Comparison of ENCODE assay signal across 23 cellular contexts in genomic region chr2:196341318-196341841, GRCh38.
"Had no signal": no experiment of that assay in that cellular context is flagged by ENCODE, and none has a peak within 500 bp of the region (broad histone marks: within the 10 kb centered on the region; RNA-seq: fewer than 3 reads in every experiment).

No MANE protein-coding gene starts in this region.

- H3K27ac ChIP-seq: body of pancreas, gastroesophageal sphincter, hepatocyte, right lobe of liver, uterus had no signal

- H3K9me3 Mint-ChIP-seq: activated B cell treated with CpG ODN at 0.5 μM for 24 hours; activated naive CD4-positive, alpha-beta T cell treated with anti-CD3 and anti-CD28 coated beads, Interleukin-2, amount 50 U/mL, for 72 hours; activated T-helper 2 cell treated with anti-CD3 and anti-CD28 coated beads, Interferon-gamma antibody, Interleukin-2, Interleukin-4, amounts not matched to agents 10 μg/mL and 5 μg/mL and 100 μg/mL, durations not matched to agents 14 hours and 24 hours and 36 hours; nephron; type B pancreatic cell had no signal

- FAIRE-seq: colon had no signal

- H3K4me3 Mint-ChIP-seq: activated B cell treated with CpG ODN at 0.5 μM for 24 hours; activated CD8-positive, alpha-beta memory T cell treated with anti-CD3 and anti-CD28 coated beads, Interleukin-2, amount 10 ng/mL, durations not matched to agents 7 days and 5 days; activated CD8-positive, alpha-beta T cell treated with anti-CD3 and anti-CD28 coated beads, Interleukin-2, amount 10 ng/mL, durations not matched to agents 7 days and 5 days; nephron; type B pancreatic cell had no signal

- DNase-seq: activated B cell treated with CpG ODN at 0.5 μM for 24 hours; activated CD8-positive, alpha-beta memory T cell treated with anti-CD3 and anti-CD28 coated beads, Interleukin-2, amount 10 ng/mL, durations not matched to agents 7 days and 5 days; activated CD8-positive, alpha-beta T cell treated with anti-CD3 and anti-CD28 coated beads, Interleukin-2, amount 10 ng/mL, durations not matched to agents 7 days and 5 days; activated T-cell treated with anti-CD3 and anti-CD28 coated beads, Interleukin-2, amount 50 U/mL, for 48 hours; aorta; body of pancreas; effector memory CD4-positive, alpha-beta T cell; islet precursor cell; left cardiac atrium; left ventricle myocardium superior; mucosa of descending colon; right lobe of liver; stimulated activated CD4-positive, alpha-beta T cell treated with anti-CD3 and anti-CD28 coated beads, Interleukin-2, amount 100 ng/mL, for 48 hours; stimulated activated naive CD4-positive, alpha-beta T cell treated with Interleukin-2 at 50 U/mL for 16 hours; T-helper 9 cell; uterus had no signal

- H3K27me3 ChIP-seq: body of pancreas, gastroesophageal sphincter, hepatocyte, right lobe of liver, uterus had no signal

- H3K27ac Mint-ChIP-seq: activated B cell treated with CpG ODN at 0.5 μM for 24 hours; activated CD8-positive, alpha-beta memory T cell treated with anti-CD3 and anti-CD28 coated beads, Interleukin-2, amount 10 ng/mL, durations not matched to agents 7 days and 5 days; activated CD8-positive, alpha-beta T cell treated with anti-CD3 and anti-CD28 coated beads, Interleukin-2, amount 10 ng/mL, durations not matched to agents 7 days and 5 days; activated naive CD4-positive, alpha-beta T cell treated with anti-CD3 and anti-CD28 coated beads, Interleukin-2, amount 50 U/mL, for 72 hours; activated T-helper 2 cell treated with anti-CD3 and anti-CD28 coated beads, Interferon-gamma antibody, Interleukin-2, Interleukin-4, amounts not matched to agents 10 μg/mL and 5 μg/mL and 100 μg/mL, durations not matched to agents 14 hours and 24 hours and 36 hours; nephron; type B pancreatic cell had no signal

- H3K36me3 ChIP-seq: gastroesophageal sphincter, right lobe of liver, uterus had no signal

- H3K4me1 Mint-ChIP-seq: nephron had no signal

- H3K36me3 Mint-ChIP-seq: activated CD8-positive, alpha-beta memory T cell treated with anti-CD3 and anti-CD28 coated beads, Interleukin-2, amount 10 ng/mL, durations not matched to agents 7 days and 5 days; activated naive CD4-positive, alpha-beta T cell treated with anti-CD3 and anti-CD28 coated beads, Interleukin-2, amount 50 U/mL, for 72 hours had no signal

- H3K9me3 ChIP-seq: body of pancreas, gastroesophageal sphincter, mucosa of descending colon, right lobe of liver, uterus had no signal

- ATAC-seq: activated CD8-positive, alpha-beta memory T cell treated with anti-CD3 and anti-CD28 coated beads, Interleukin-2, amount 10 ng/mL, durations not matched to agents 7 days and 5 days; activated CD8-positive, alpha-beta T cell treated with anti-CD3 and anti-CD28 coated beads, Interleukin-2, amount 10 ng/mL, durations not matched to agents 7 days and 5 days; activated naive CD4-positive, alpha-beta T cell treated with anti-CD3 and anti-CD28 coated beads, Interleukin-2, amount 50 U/mL, for 72 hours; body of pancreas; gastroesophageal sphincter; left cardiac atrium; left ventricle myocardium superior; mucosa of descending colon; right lobe of liver had no signal

- H3K4me3 ChIP-seq: body of pancreas, gastroesophageal sphincter, hepatocyte, mucosa of descending colon, right lobe of liver, uterus had no signal

- H3K4me1 ChIP-seq: body of pancreas, right lobe of liver, uterus had no signal

- H3K27me3 Mint-ChIP-seq: activated B cell treated with CpG ODN at 0.5 μM for 24 hours, type B pancreatic cell had no signal
